In genomic region chr14:50805396-50805795, GRCh38 we compare ENCODE assay signal across 19 cellular contexts.
"Had no signal": no experiment of that assay in that cellular context is flagged by ENCODE, and none has a peak within 500 bp of the region (broad histone marks: within the 10 kb centered on the region; RNA-seq: fewer than 3 reads in every experiment).

No MANE protein-coding gene starts in this region.

- H3K4me3 Mint-ChIP-seq: activated T-helper 1 cell treated with anti-CD3 and anti-CD28 coated beads, Interleukin-12 subunit alpha, Interleukin-12 subunit beta, Interleukin-2, Interleukin-4 antibody, amounts not matched to agents 30 ng/mL and 10 ng/mL and 1 ng/mL, durations not matched to agents 14 hours and 24 hours and 36 hours had no signal

- H3K36me3 ChIP-seq: uterus had no signal

- H3K27ac ChIP-seq: epithelial cell of prostate, tibial nerve had no signal

- H3K27ac Mint-ChIP-seq: activated T-helper 1 cell treated with anti-CD3 and anti-CD28 coated beads, Interleukin-12 subunit alpha, Interleukin-12 subunit beta, Interleukin-2, Interleukin-4 antibody, amounts not matched to agents 30 ng/mL and 10 ng/mL and 1 ng/mL, durations not matched to agents 14 hours and 24 hours and 36 hours; progenitor cell of endocrine pancreas had no signal

- H3K4me3 ChIP-seq: tibial nerve, uterus had no signal

- DNase-seq: activated CD4-positive, alpha-beta T cell treated with anti-CD3 and anti-CD28 coated beads, Interleukin-2, amount 50 U/mL, for 1 hour; activated gamma-delta T cell treated with Interleukin-2 at 50 U/mL for 16 hours; dermis blood vessel endothelial cell; foreskin melanocyte; glutamatergic neuron; hippocampal formation; left cardiac atrium; occipital lobe; stimulated activated CD4-positive, alpha-beta T cell treated with anti-CD3 and anti-CD28 coated beads, Interleukin-12 subunit alpha, Interleukin-12 subunit beta, amount 100 ng/mL, for 4 hours; stimulated activated CD4-positive, alpha-beta T cell treated with anti-CD3 and anti-CD28 coated beads, Interleukin-1b, Interleukin-23, amount 100 ng/mL, for 48 hours; stimulated activated CD8-positive, alpha-beta memory T cell treated with anti-CD3 and anti-CD28 coated beads, Interleukin-4, amount 100 ng/mL, for 48 hours; stimulated activated naive CD8-positive, alpha-beta T cell treated with anti-CD3 and anti-CD28 coated beads, Interleukin-15, Interleukin-2, amounts not matched to agents 100 U/mL and 50 U/mL, for 24 hours; substantia nigra; uterus had no signal

- ATAC-seq: stimulated activated naive CD8-positive, alpha-beta T cell treated with anti-CD3 and anti-CD28 coated beads, Interleukin-15, Interleukin-2, amounts not matched to agents 100 U/mL and 50 U/mL, for 24 hours had no signal

- H3K9me3 ChIP-seq: tibial nerve, uterus had no signal

- H3K9me3 Mint-ChIP-seq: activated T-helper 1 cell treated with anti-CD3 and anti-CD28 coated beads, Interleukin-12 subunit alpha, Interleukin-12 subunit beta, Interleukin-2, Interleukin-4 antibody, amounts not matched to agents 30 ng/mL and 10 ng/mL and 1 ng/mL, durations not matched to agents 14 hours and 24 hours and 36 hours had no signal

- H3K27me3 ChIP-seq: tibial nerve, uterus had no signal

- H3K27me3 Mint-ChIP-seq: activated naive CD8-positive, alpha-beta T cell; progenitor cell of endocrine pancreas had no signal
